18 cellular contexts compared by ENCODE assay signal in the genomic region with DNA sequence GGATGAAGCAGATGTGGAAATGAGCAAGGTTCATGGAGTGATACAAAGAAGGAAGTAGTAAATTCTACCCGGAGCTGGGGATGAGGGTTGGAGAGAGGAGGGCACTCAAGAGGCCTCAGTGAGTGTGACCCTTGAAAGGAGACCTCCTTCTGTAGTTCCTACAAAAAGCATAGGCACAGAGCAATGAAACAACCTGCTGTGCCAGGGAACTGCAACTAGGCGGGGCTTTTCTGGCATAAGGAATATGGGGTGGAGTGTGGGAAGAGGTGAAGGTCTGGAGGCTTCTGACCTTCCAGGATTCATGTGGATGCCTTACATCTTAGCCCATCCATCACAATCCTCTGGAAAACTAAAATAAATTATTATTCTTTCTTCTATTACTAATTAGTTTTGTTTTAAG. TPM values are rescaled to one million over a fixed set of nuclear protein-coding genes. Genes with fewer than 3 reads are reported as not detected.
DNase-seq lines count a peak whose midpoint lies in the region; ATAC-seq and TF ChIP-seq lines count a peak whose summit lies in the region.
"Had no signal": no experiment of that assay in that cellular context is flagged by ENCODE, and none has a peak within 500 bp of the region (broad histone marks: within the 10 kb centered on the region; RNA-seq: fewer than 3 reads in every experiment).

No MANE protein-coding gene starts in this region.

- no peak for TF ChIP-seq EP300 in SK-N-SH (IDR thresholded peaks at IDR 0.05; ENCODE audit: borderline replicate concordance in 1 of 2, low read depth in 1 of 2, low read length in 1 of 2)

- no peaks in the 10 kb centered on the region for H3K79me2 ChIP-seq in SK-N-SH (ENCODE audit: insufficient read depth)

- POLR2A ChIA-PET in SK-N-SH (lab: Yijun Ruan, JAX): no interaction called here

- TF ChIP-seq CTCF in SK-N-SH (IDR thresholded peaks at IDR 0.05): no peak
- TF ChIP-seq CTCF in GM20000 (IDR thresholded peaks at IDR 0.05; ENCODE audit: extremely low read depth, missing control alignments): no peak

- no peak for ATAC-seq in SK-N-SH treated with all-trans-retinoic acid at 6 μM for 48 hours
- ATAC-seq in left colon: peak; percentile 40
- ATAC-seq: PC-3 had no signal

- TF ChIP-seq RAD21 in SK-N-SH (IDR thresholded peaks at IDR 0.05; ENCODE audit: low read length): no peak

- H3K9ac ChIP-seq in SK-N-SH: no peak overlapping the region
- H3K9ac ChIP-seq: BLaER1 treated with 17β-estradiol and CSF1 and Interleukin-3, amounts not matched to agents 10 nM and 100 nM had no signal

- intact Hi-C loops in left colon (cut with DNase I, micrococcal nuclease): no loop called here

- H3K27me3 ChIP-seq in SK-N-SH (ENCODE audit: insufficient read depth): no peaks in the 10 kb centered on the region
- H3K27me3 ChIP-seq: BLaER1 treated with 17β-estradiol and CSF1 and Interleukin-3, amounts not matched to agents 10 nM and 100 nM had no signal

- no peak overlapping the region for H3K4me2 ChIP-seq in SK-N-SH
- H3K4me2 ChIP-seq: BLaER1 treated with 17β-estradiol and CSF1 and Interleukin-3, amounts not matched to agents 10 nM and 100 nM had no signal

- no peaks in the 10 kb centered on the region for H3K36me3 ChIP-seq in SK-N-SH (replicated peaks in 1 of 2; ENCODE audit: control insufficient read depth in 1 of 2, insufficient read depth in 2 of 2, low read length in 1 of 2)
- H3K36me3 ChIP-seq: BLaER1 treated with 17β-estradiol and CSF1 and Interleukin-3, amounts not matched to agents 10 nM and 100 nM had no signal

- H2AFZ ChIP-seq in SK-N-SH (ENCODE audit: low read depth): 0 out of 2 replicates have a peak overlapping the region, but pooled peaks have one; percentile 59

- no peaks in the 10 kb centered on the region for H4K20me1 ChIP-seq in SK-N-SH (ENCODE audit: insufficient read depth)
- H4K20me1 ChIP-seq: BLaER1 treated with 17β-estradiol and CSF1 and Interleukin-3, amounts not matched to agents 10 nM and 100 nM had no signal

- H3K4me3 ChIP-seq in SK-N-SH (ENCODE audit: low read depth in 2 of 2, low read length in 1 of 2): no peak overlapping the region
- H3K4me3 ChIP-seq: BLaER1 treated with 17β-estradiol and CSF1 and Interleukin-3, amounts not matched to agents 10 nM and 100 nM had no signal

- CTCF ChIA-PET in SK-N-SH (lab: Yijun Ruan, JAX): no interaction called here

- H3K9me3 ChIP-seq in SK-N-SH: no peaks in the 10 kb centered on the region
- H3K9me3 ChIP-seq: BLaER1 treated with 17β-estradiol and CSF1 and Interleukin-3, amounts not matched to agents 10 nM and 100 nM had no signal

- no peak overlapping the region for H3K27ac ChIP-seq in SK-N-SH (ENCODE audit: low read depth in 2 of 2, low read length in 1 of 2)
- H3K27ac ChIP-seq: BLaER1 treated with 17β-estradiol and CSF1 and Interleukin-3, amounts not matched to agents 10 nM and 100 nM had no signal

- WGBS in SK-N-SH (ENCODE audit: low lambda C conversion rate): 80% methylated on average over 2 of the region's 2 CpGs

- no peaks in the 10 kb centered on the region for H3K4me1 ChIP-seq in SK-N-SH (ENCODE audit: control insufficient read depth in 1 of 2, insufficient read depth in 2 of 2, low read depth in 1 of 2, low read length in 1 of 2)
- H3K4me1 ChIP-seq: BLaER1 treated with 17β-estradiol and CSF1 and Interleukin-3, amounts not matched to agents 10 nM and 100 nM had no signal

- H3F3A ChIP-seq in SK-N-SH (replicated peaks; ENCODE audit: insufficient read depth): no peaks in the 10 kb centered on the region

- H3K9me2 ChIP-seq in SK-N-SH: no peaks in the 10 kb centered on the region

- DNase-seq in SK-N-SH (no peak), NCI-H748 treated with DMSO at 0.1 percent for 48 hours (lab: John Stamatoyannopoulos, UW) (peak; percentile 56), left colon (no peak), NCI-H526 (lab: John Stamatoyannopoulos, UW) (no peak), COR-L47 (lab: John Stamatoyannopoulos, UW) (no peak), GM20000 (ENCODE audit: low spot score) (no peak)
- DNase-seq: CD8-positive, alpha-beta memory T cell; GF-D8; GOT3; NCI-H1105 treated with DMSO at 0.1 percent for 48 hours; NCI-H187 treated with DMSO at 0.1 percent for 48 hours; NCI-H2171; NCI-H774; PC-3; RPMI8226; SHP77 treated with DMSO at 0.1 percent for 48 hours had no signal

TF ChIP-seq in SK-N-SH, 30 proteins besides CTCF, POLR2A, EP300 and RAD21:
- TF ChIP-seq, protein P1, sequence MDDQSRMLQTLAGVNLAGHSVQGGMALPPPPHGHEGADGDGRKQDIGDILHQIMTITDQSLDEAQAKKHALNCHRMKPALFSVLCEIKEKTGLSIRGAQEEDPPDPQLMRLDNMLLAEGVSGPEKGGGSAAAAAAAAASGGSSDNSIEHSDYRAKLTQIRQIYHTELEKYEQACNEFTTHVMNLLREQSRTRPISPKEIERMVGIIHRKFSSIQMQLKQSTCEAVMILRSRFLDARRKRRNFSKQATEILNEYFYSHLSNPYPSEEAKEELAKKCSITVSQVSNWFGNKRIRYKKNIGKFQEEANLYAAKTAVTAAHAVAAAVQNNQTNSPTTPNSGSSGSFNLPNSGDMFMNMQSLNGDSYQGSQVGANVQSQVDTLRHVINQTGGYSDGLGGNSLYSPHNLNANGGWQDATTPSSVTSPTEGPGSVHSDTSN (IDR thresholded peaks at IDR 0.05): no peak
- TF ChIP-seq MEF2A (IDR thresholded peaks at IDR 0.05; ENCODE audit: borderline replicate concordance, low read depth): no peak
- TF ChIP-seq MXI1 (IDR thresholded peaks at IDR 0.05; ENCODE audit: low read depth, low read length): no peak
- no peak for TF ChIP-seq FOSL2 (IDR thresholded peaks at IDR 0.05; ENCODE audit: borderline replicate concordance, low read depth)
- TF ChIP-seq SIN3A (IDR thresholded peaks at IDR 0.05; ENCODE audit: borderline replicate concordance, low read depth, low read length): no peak
TF ChIP-seq in SK-N-SH: peak in this region for 0.

TF ChIP-seq in SK-N-SH treated with all-trans-retinoic acid at 6 μM for 48 hours, 23 proteins besides CTCF, POLR2A, EP300 and RAD21 (continues in another document):
- TF ChIP-seq CSRNP3 (CRISPR knock-in tag; IDR thresholded peaks at IDR 0.05) (no peak), ZNF8 (CRISPR knock-in tag; IDR thresholded peaks at IDR 0.05) (no peak), BACH2 (CRISPR knock-in tag; IDR thresholded peaks at IDR 0.05; ENCODE audit: borderline replicate concordance) (no peak), ZFP30 (CRISPR knock-in tag; IDR thresholded peaks at IDR 0.05) (no peak), PATZ1 (CRISPR knock-in tag; IDR thresholded peaks at IDR 0.05; ENCODE audit: borderline replicate concordance) (no peak), RARB (CRISPR knock-in tag; IDR thresholded peaks at IDR 0.05) (no peak), ZFP3 (CRISPR knock-in tag; IDR thresholded peaks at IDR 0.05) (no peak), CSDC2 (CRISPR knock-in tag; IDR thresholded peaks at IDR 0.05) (no peak), ZNF70 (CRISPR knock-in tag; IDR thresholded peaks at IDR 0.05) (no peak)
- TF ChIP-seq, protein P2, sequence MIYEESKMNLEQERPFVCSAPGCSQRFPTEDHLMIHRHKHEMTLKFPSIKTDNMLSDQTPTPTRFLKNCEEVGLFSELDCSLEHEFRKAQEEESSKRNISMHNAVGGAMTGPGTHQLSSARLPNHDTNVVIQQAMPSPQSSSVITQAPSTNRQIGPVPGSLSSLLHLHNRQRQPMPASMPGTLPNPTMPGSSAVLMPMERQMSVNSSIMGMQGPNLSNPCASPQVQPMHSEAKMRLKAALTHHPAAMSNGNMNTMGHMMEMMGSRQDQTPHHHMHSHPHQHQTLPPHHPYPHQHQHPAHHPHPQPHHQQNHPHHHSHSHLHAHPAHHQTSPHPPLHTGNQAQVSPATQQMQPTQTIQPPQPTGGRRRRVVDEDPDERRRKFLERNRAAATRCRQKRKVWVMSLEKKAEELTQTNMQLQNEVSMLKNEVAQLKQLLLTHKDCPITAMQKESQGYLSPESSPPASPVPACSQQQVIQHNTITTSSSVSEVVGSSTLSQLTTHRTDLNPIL (CRISPR knock-in tag; IDR thresholded peaks at IDR 0.05; ENCODE audit: low read depth): no peak

RNA-seq across cellular contexts. Expression of gene PGAP1, which starts 25.5 kb away (rescaled TPM):
- 3.4 and 3.8 TPM in 2 replicates for polyA plus RNA-seq in SK-N-SH (2012; rRNA removed)
- 3.7 and 3.8 TPM in 2 replicates for polyA plus RNA-seq in SK-N-SH (2012; cell fraction: cytosol; rRNA removed)
- 4.1 and 7.4 TPM in 2 replicates for polyA plus RNA-seq in SK-N-SH (2012; cell fraction: nucleus; rRNA removed)
- 10 to 100 TPM; 15.0 to 17.2 TPM for total RNA-seq in left colon
